Comparison of ENCODE assay signal across 7 cellular contexts in the genomic region with DNA sequence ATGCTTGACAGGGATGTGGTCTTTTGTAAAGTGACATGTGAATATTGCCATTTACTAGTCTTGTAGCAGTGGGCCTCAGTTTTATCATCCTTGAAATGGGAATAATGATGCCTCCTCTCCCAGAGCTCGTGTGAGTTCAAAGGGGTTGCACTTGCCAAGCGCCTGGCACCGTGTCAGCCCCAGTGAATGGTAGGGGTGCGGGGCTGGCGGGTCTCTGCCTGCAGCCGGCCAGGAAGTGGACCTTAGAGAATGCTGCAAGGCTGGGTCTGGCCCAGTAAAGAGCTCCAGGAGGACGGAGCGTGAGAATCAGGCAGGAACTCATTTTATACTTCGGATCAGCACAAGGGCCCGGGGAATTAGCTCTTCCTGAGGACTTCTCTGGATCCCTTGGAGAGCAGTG.
"Had no signal": no experiment of that assay in that cellular context is flagged by ENCODE, and none has a peak within 500 bp of the region (broad histone marks: within the 10 kb centered on the region; RNA-seq: fewer than 3 reads in every experiment).

No MANE protein-coding gene starts in this region.

- H3K27ac ChIP-seq: GM23248 had no signal

- H3K9ac ChIP-seq: GM23248 had no signal

- FAIRE-seq: HTR-8/SVneo had no signal

- H2AFZ ChIP-seq: GM23248 had no signal

- H3K4me1 Mint-ChIP-seq: IgD-negative memory B cell had no signal

- DNase-seq: GM23248, GOT3, H9, HCEC 1CT, KG1 had no signal

- H3K4me3 Mint-ChIP-seq: H9, IgD-negative memory B cell had no signal

- H3K9me3 Mint-ChIP-seq: H9 had no signal

- H3K36me3 Mint-ChIP-seq: IgD-negative memory B cell had no signal

- H3K4me3 ChIP-seq: GM23248 had no signal

- H3K27ac Mint-ChIP-seq: H9, IgD-negative memory B cell had no signal
